ENCODE assay signal across 8 cellular contexts in the genomic region with DNA sequence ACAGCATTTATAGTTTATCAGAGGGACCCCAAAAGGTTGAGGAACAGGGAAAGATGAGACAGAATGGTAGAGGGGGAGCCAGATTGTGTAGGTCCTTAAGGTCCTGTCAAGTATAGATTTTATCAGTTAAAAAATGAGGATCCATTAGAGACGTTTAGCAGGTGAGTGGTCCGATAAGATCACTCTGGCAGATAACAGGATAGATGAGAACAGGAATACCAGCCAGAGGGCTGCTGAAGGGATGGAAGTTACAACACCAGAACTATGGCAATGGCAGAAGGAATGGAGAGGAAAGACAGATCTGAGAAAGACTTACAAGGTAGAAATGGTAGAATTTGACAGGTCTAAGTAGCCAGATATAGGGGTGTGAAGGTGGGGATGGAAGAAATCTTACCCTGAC.
"Had no signal": no experiment of that assay in that cellular context is flagged by ENCODE, and none has a peak within 500 bp of the region (broad histone marks: within the 10 kb centered on the region; RNA-seq: fewer than 3 reads in every experiment).

No MANE protein-coding gene starts in this region.

- ATAC-seq: GM23338, HepG2 had no signal

- DNase-seq: H9, HCEC 1CT, Karpas-422, KBM-7 had no signal

- FAIRE-seq: H1, H54, HepG2 had no signal
